Comparison of ENCODE assay signal across 13 cellular contexts in genomic region chr10:34628174-34628802, GRCh38.
A peak's percentile ranks its signal among the peaks of the same experiment; 100 is the strongest.
DNase-seq lines count a peak whose midpoint lies in the region; ATAC-seq, FAIRE-seq and TF ChIP-seq lines count a peak whose summit lies in the region.
"Had no signal": no experiment of that assay in that cellular context is flagged by ENCODE, and none has a peak within 500 bp of the region (broad histone marks: within the 10 kb centered on the region; RNA-seq: fewer than 3 reads in every experiment).

No MANE protein-coding gene starts in this region.

- DNase-seq in DMS153 (lab: John Stamatoyannopoulos, UW): peak; percentile 9
- no peak for DNase-seq in DMS153 treated with DMSO at 0.1 percent for 48 hours (lab: John Stamatoyannopoulos, UW; ENCODE audit: unreplicated experiment)
- no peak for DNase-seq in GM12878 (ENCODE audit: low read depth, low spot score)
- DNase-seq in iPS-NIHi7 (ENCODE audit: extremely low spot score): peak; percentile 27
- DNase-seq in testis: peak; percentile 79
- no peak for DNase-seq in NCI-H2196 (lab: John Stamatoyannopoulos, UW; ENCODE audit: unreplicated experiment)
- no peak for DNase-seq in epidermal melanocyte (ENCODE audit: insufficient read length, low spot score)
- DNase-seq: activated CD8-positive, alpha-beta T cell treated with anti-CD3 and anti-CD28 coated beads for 36 hours; NCI-H2029 treated with DMSO at 0.1 percent for 48 hours had no signal

- WGBS in GM12878 (ENCODE audit: insufficient coverage, insufficient replicate concordance, low lambda C conversion rate, missing lambda C conversion rate): 40% methylated on average over 8 of the region's 8 CpGs
- WGBS in testis, 2 donors: 49 to 51% methylated on average over 8 of the region's 8 CpGs

- TF ChIP-seq CTCF in GM12878 (IDR thresholded peaks at IDR 0.05 in 2 of 3, conservative IDR thresholded peaks at IDR 0.05 in 1 of 3; ENCODE audit: control insufficient read depth in 2 of 3, extremely low read depth in 1 of 3, insufficient read depth in 1 of 3, low read depth in 3 of 3, low read length in 3 of 3) (no peak), testis (IDR thresholded peaks at IDR 0.05) (no peak)

- H2AFZ ChIP-seq in GM12878 (ENCODE audit: control insufficient read depth, low read depth, low read length): no peak overlapping the region

- no peak for FAIRE-seq in GM12878 (lab: Jason Lieb, UNC)
- FAIRE-seq: GM12892 had no signal

- no peaks in the 10 kb centered on the region for H3K79me2 ChIP-seq in GM12878 (ENCODE audit: control insufficient read depth, insufficient read depth, low read length)

- TF ChIP-seq POLR2A in GM12878 (IDR thresholded peaks at IDR 0.05; ENCODE audit: low read depth, low read length): no peak
- no peak for TF ChIP-seq POLR2A in testis (IDR thresholded peaks at IDR 0.05)

- RAD21 ChIA-PET in GM12878 (lab: Charles Lee; ENCODE audit: unreplicated experiment): interaction anchor here (2.7 kb wide), 1 partner anchor 10 kb away, joined by 7 read pairs; no protein-coding TSS in a partner anchor

- POLR2A ChIA-PET in GM12878 (lab: Charles Lee): interaction anchor here (1.1 kb wide), 1 partner anchor 16 kb away, joined by 3 read pairs; no protein-coding TSS in a partner anchor

- no peak for TF ChIP-seq RAD21 in GM12878 (IDR thresholded peaks at IDR 0.05; ENCODE audit: insufficient read depth, low read depth, low read length)

- SMC1A ChIA-PET in GM12878 (lab: Charles Lee; ENCODE audit: uncharacterized antibody, unreplicated experiment): interaction anchor here (1.3 to 3.9 kb wide), 4 partner anchors 9 to 102 kb away, joined by 3 to 23 read pairs (median 9); no protein-coding TSS in a partner anchor

- ATAC-seq in GM12878 (peak; percentile 10; the same call in 1 of the 3 replicates), GM18517 (IDR thresholded peaks at IDR 0.05; ENCODE audit: unreplicated experiment) (no peak)
- ATAC-seq: activated CD8-positive, alpha-beta T cell treated with anti-CD3 and anti-CD28 coated beads for 36 hours had no signal

- H3K4me2 ChIP-seq in GM12878 (ENCODE audit: control insufficient read depth, insufficient read depth): no peak overlapping the region

- H3K27ac ChIP-seq in GM12878 (ENCODE audit: control insufficient read depth, insufficient read depth) (no peak overlapping the region), testis (no peak overlapping the region)
- H3K27ac ChIP-seq: 22Rv1, thoracic aorta had no signal

- H3K4me1 ChIP-seq in GM12878 (ENCODE audit: control insufficient read depth, insufficient read depth, low read length): no peaks in the 10 kb centered on the region
- no peaks in the 10 kb centered on the region for H3K4me1 ChIP-seq in testis

- no peaks in the 10 kb centered on the region for H3K9me3 ChIP-seq in GM12878 (replicated peaks; ENCODE audit: control insufficient read depth, insufficient read depth, low read length)
- no peaks in the 10 kb centered on the region for H3K9me3 ChIP-seq in testis
- H3K9me3 ChIP-seq: thoracic aorta had no signal

- CTCF ChIA-PET in GM12878 (lab: Yijun Ruan, JAX): interaction anchor here (0.9 to 1.3 kb wide), 3 partner anchors 9 to 104 kb away, joined by 3 to 4 read pairs (median 4); no protein-coding TSS in a partner anchor

- BruUV-seq in GM12878 (replicated peaks; lab: Mats Ljungman, UMichigan): no TSS peak

- in situ Hi-C loops in GM12878 (cut with MboI): loop anchor here (25.0 kb wide), 1 partner anchor 1441 kb away; no protein-coding TSS in a partner anchor

- H3K27me3 ChIP-seq in GM12878 (replicated peaks in 1 of 2; ENCODE audit: control insufficient read depth in 2 of 2, insufficient read depth in 2 of 2, low read length in 1 of 2) (no peaks in the 10 kb centered on the region), testis (no peaks in the 10 kb centered on the region)

- H4K20me1 ChIP-seq in GM12878 (ENCODE audit: control insufficient read depth, insufficient read depth): no peaks in the 10 kb centered on the region

- no peak overlapping the region for H3K9ac ChIP-seq in GM12878 (ENCODE audit: control insufficient read depth, insufficient read depth, low read length)

- no peak for TF ChIP-seq EP300 in GM12878 (IDR thresholded peaks at IDR 0.05; ENCODE audit: borderline replicate concordance in 1 of 2, control insufficient read depth in 1 of 2, low read depth in 2 of 2, low read length in 2 of 2)

- intact Hi-C loops in GM12878 (cut with micrococcal nuclease; ENCODE audit: unreplicated experiment) (no loop called here), testis (cut with DNase I; ENCODE audit: low total_unique reads) (no loop called here)

- H3K4me3 ChIP-seq in GM12878: no peak overlapping the region
- H3K4me3 ChIP-seq in testis: no peak overlapping the region
- H3K4me3 ChIP-seq: thoracic aorta had no signal

- H3K36me3 ChIP-seq in GM12878 (ENCODE audit: control insufficient read depth in 2 of 2, insufficient read depth in 2 of 2, low read length in 1 of 2) (no peaks in the 10 kb centered on the region), testis (ENCODE audit: low read depth, missing control alignments) (no peaks in the 10 kb centered on the region)
- H3K36me3 ChIP-seq: thoracic aorta had no signal

TF ChIP-seq in GM12878, 131 proteins besides CTCF, POLR2A, EP300 and RAD21:
- TF ChIP-seq MYC (IDR thresholded peaks at IDR 0.05; ENCODE audit: insufficient read depth, insufficient read length, insufficient replicate concordance, low read length, severe bottlenecking): no peak
- TF ChIP-seq NFYA (IDR thresholded peaks at IDR 0.05; ENCODE audit: borderline replicate concordance, low read depth, low read length): no peak
- TF ChIP-seq BCL3 (IDR thresholded peaks at IDR 0.05; ENCODE audit: borderline replicate concordance, insufficient read depth, low read depth, low read length, poor library complexity, severe bottlenecking): no peak
- TF ChIP-seq MXI1 (IDR thresholded peaks at IDR 0.05; ENCODE audit: low read depth, low read length): no peak
- no peak for TF ChIP-seq YBX1 (IDR thresholded peaks at IDR 0.05)

Comparison
In these comparisons a context has a peak if more than half of its experiments do, and no peak if none do; other contexts are left out.
1. DNase-seq: peak in DMS153 (single experiment), iPS-NIHi7 (single experiment) and testis (single experiment); none in DMS153 treated with DMSO at 0.1 percent for 48 hours (single experiment), GM12878 (single experiment), NCI-H2196 (single experiment) and epidermal melanocyte (single experiment).